ENCODE assay signal across 8 cellular contexts in the genomic region with DNA sequence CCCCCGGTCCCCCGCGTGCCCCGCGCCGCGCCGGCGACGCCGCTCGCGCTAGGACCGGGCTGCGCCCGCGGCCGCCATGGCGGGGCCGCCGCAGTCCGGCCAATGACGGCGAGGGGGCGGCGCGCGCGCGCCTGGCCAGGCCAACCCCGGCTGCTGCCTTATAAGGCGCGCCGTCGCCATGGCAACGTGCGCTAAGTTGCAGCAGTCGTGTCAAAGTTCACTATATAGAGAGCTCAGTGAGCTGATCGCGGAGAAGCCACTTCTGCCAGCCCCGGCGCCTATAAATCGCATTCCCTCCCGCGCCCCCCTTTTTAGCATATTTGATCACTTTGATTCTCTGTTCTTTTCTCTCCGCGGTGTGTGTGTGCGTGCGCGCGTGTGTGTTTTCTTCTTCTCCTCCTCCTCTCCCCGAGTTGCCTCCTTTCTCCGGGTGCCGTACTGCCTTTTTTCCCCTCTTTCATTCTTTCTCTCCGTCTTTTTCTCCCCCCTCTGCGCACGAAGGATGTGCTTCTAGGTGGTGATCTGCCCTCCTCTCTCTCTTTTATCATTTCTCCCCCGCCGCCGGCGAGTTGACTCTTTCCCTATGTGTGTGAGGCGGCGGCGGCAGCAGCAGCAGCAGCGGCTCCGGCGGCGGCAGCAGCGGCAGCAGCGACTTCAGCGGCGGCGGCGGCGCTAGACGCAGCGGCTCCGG. TPM values are rescaled to one million over a fixed set of nuclear protein-coding genes. Genes with fewer than 3 reads are reported as not detected.
DNase-seq lines count a peak whose midpoint lies in the region; ATAC-seq and TF ChIP-seq lines count a peak whose summit lies in the region.

A gene (plus strand): TSS at position 251 of the 691 bp plus-strand sequence. CDS start 1,406 bp downstream, outside the sequence.

- H3K27ac Mint-ChIP-seq in activated naive CD8-positive, alpha-beta T cell = no peak within 1 kb of the TSS

- TF ChIP-seq CTCF in upper lobe of right lung (IDR thresholded peaks at IDR 0.05) = no peak

- peak within 1 kb of the TSS; percentile 87 for H3K4me3 Mint-ChIP-seq in activated naive CD8-positive, alpha-beta T cell

- H3K4me1 Mint-ChIP-seq in activated naive CD8-positive, alpha-beta T cell (ENCODE audit: low read depth) = peaks cover 30% of the 10 kb centered on the region

- H3K4me3 ChIP-seq in neuron (ENCODE audit: low read length) (peak within 1 kb of the TSS; percentile 100), upper lobe of right lung (peak within 1 kb of the TSS; percentile 65)

- H3K9me3 Mint-ChIP-seq in activated naive CD8-positive, alpha-beta T cell (ENCODE audit: low read depth) = no peaks in the 10 kb centered on the region

- H3K36me3 Mint-ChIP-seq in activated naive CD8-positive, alpha-beta T cell = no peaks in the 10 kb centered on the region

- peak within 1 kb of the TSS; percentile 92 for H3K27ac ChIP-seq in upper lobe of right lung

- H3K9me3 ChIP-seq in neuron (ENCODE audit: low read length) = no peaks in the 10 kb centered on the region
- H3K9me3 ChIP-seq in upper lobe of right lung = no peaks in the 10 kb centered on the region

- H3K4me1 ChIP-seq in neuron (ENCODE audit: insufficient read depth, low read length) (peaks cover 27% of the 10 kb centered on the region), upper lobe of right lung (no peaks in the 10 kb centered on the region)

- ATAC-seq in GM19372 (IDR thresholded peaks at IDR 0.05; ENCODE audit: low read depth, unreplicated experiment) = peak; percentile 48
- ATAC-seq in HG03571 (IDR thresholded peaks at IDR 0.05; ENCODE audit: unreplicated experiment) = peak; percentile 55
- peak; percentile 84 for ATAC-seq in upper lobe of right lung

- H3K36me3 ChIP-seq in neuron (ENCODE audit: insufficient read depth, low read length) (peaks cover 33% of the 10 kb centered on the region), upper lobe of right lung (peaks cover 18% of the 10 kb centered on the region)

- intact Hi-C loops in upper lobe of right lung (cut with DNase I) = no loop called here

- peaks cover 51% of the 10 kb centered on the region for H3K27me3 Mint-ChIP-seq in activated naive CD8-positive, alpha-beta T cell

- H3K27me3 ChIP-seq in neuron (ENCODE audit: insufficient read depth, low read length) = no peaks in the 10 kb centered on the region
- peaks cover 19% of the 10 kb centered on the region for H3K27me3 ChIP-seq in upper lobe of right lung

- DNase-seq in C1 segment of cervical spinal cord (lab: John Stamatoyannopoulos, UW) = peak in 12 of 14 donors; percentile 64 to 88 (median 79)
- DNase-seq in NCI-H774 (lab: John Stamatoyannopoulos, UW) = peak; percentile 91
- DNase-seq in globus pallidus (ENCODE audit: low spot score) = peak; percentile 87
- DNase-seq in upper lobe of right lung = peak; percentile 97

- no peak within 1 kb of the TSS for H2AFZ ChIP-seq in neuron (ENCODE audit: low read depth, low read length)

RNA-seq across cellular contexts. Expression of the gene that starts here (rescaled TPM):
- 88.1 TPM for total RNA-seq in upper lobe of right lung

Comparison
In these comparisons a context has a peak if more than half of its experiments do, and no peak if none do; other contexts are left out.
1. Peak in every context shown above with its lines: DNase-seq, ATAC-seq, H3K4me3 ChIP-seq and H3K27ac ChIP-seq.